Comparison of ENCODE assay signal across 9 cellular contexts in genomic region chr14:104689620-104690265, GRCh38. TPM values are rescaled to one million over a fixed set of nuclear protein-coding genes. Genes with fewer than 3 reads are reported as not detected.
DNase-seq lines count a peak whose midpoint lies in the region; ATAC-seq, FAIRE-seq and TF ChIP-seq lines count a peak whose summit lies in the region.
"Had no signal": no experiment of that assay in that cellular context is flagged by ENCODE, and none has a peak within 500 bp of the region (broad histone marks: within the 10 kb centered on the region; RNA-seq: fewer than 3 reads in every experiment).

No MANE protein-coding gene starts in this region.

- no peak for FAIRE-seq in small intestine (lab: Jason Lieb, UNC)
- FAIRE-seq: islet of Langerhans had no signal

- peak; percentile 48 to 54 for DNase-seq in activated T-cell treated with anti-CD3 and anti-CD28 coated beads, Interleukin-2, amount 50 U/mL, for 48 hours
- DNase-seq in right atrium auricular region (ENCODE audit: low spot score) = no peak
- peak; percentile 10 for DNase-seq in small intestine
- DNase-seq in GM13977 (ENCODE audit: low spot score) = no peak
- no peak for DNase-seq in GOT3 (lab: John Stamatoyannopoulos, UW)

- WGBS in small intestine, 3 donors = 0% methylated on average over 30 to 69 of the region's 69 CpGs

- TF ChIP-seq CTCF in 22Rv1 (IDR thresholded peaks at IDR 0.05) (no peak), right atrium auricular region (IDR thresholded peaks at IDR 0.05) (no peak), GM13977 (IDR thresholded peaks at IDR 0.05; ENCODE audit: extremely low read depth, insufficient read depth, missing control alignments) (no peak)

- in situ Hi-C loops in GM13977 (cut with MboI; ENCODE audit: low pct_unique_long_range_greater_than_20kb, low sequenced_read_pairs, unreplicated experiment) = no loop called here

- H3K4me3 ChIP-seq in right atrium auricular region = peak overlapping the region; percentile 86 to 98
- peak overlapping the region; percentile 84 to 96 for H3K4me3 ChIP-seq in small intestine (ENCODE audit: low read depth in 1 of 2, low read length in 2 of 2)

- H3K27me3 ChIP-seq in right atrium auricular region = no peaks in the 10 kb centered on the region
- no peaks in the 10 kb centered on the region for H3K27me3 ChIP-seq in small intestine (ENCODE audit: control insufficient read depth in 2 of 2, insufficient read depth in 2 of 2, low read length in 2 of 2)

- ATAC-seq in GM21619 (IDR thresholded peaks at IDR 0.05; ENCODE audit: unreplicated experiment) (peak; percentile 20), GM21825 (IDR thresholded peaks at IDR 0.05; ENCODE audit: unreplicated experiment) (no peak)

- no peaks in the 10 kb centered on the region for H3K36me3 ChIP-seq in right atrium auricular region
- H3K36me3 ChIP-seq in small intestine (ENCODE audit: control insufficient read depth in 2 of 2, insufficient read depth in 2 of 2, low read length in 2 of 2) = no peaks in the 10 kb centered on the region

- H3K27ac ChIP-seq in 22Rv1 (peak overlapping the region; percentile 76), right atrium auricular region (peak overlapping the region; percentile 84 to 91), small intestine (ENCODE audit: low read depth in 1 of 2, low read length in 1 of 2) (peak overlapping the region; percentile 89 to 94)

- H3K4me1 ChIP-seq in right atrium auricular region = peaks cover 0 to 74% of the 10 kb centered on the region in 2 donors
- H3K4me1 ChIP-seq in small intestine (ENCODE audit: control insufficient read depth in 2 of 2, insufficient read depth in 1 of 2, low read depth in 1 of 2, low read length in 1 of 2) = peaks cover 2 to 3% of the 10 kb centered on the region in 2 donors

- no peaks in the 10 kb centered on the region for H3K9me3 ChIP-seq in right atrium auricular region
- no peaks in the 10 kb centered on the region for H3K9me3 ChIP-seq in small intestine (ENCODE audit: control insufficient read depth, low read depth)

RNA-seq across cellular contexts. Expression of gene INF2, which starts 0.3 kb away (rescaled TPM):
- 10 to 100 TPM; 21.9 to 43.5 TPM for total RNA-seq in right atrium auricular region
- polyA plus RNA-seq in small intestine = 100 to 1,000 TPM in 2 of 3 donors, 10 to 100 TPM in 1; 76.6 to 364 (median 317) TPM

RNA-seq across cellular contexts. Expression of gene ADSS1, which starts 34.3 kb away (rescaled TPM):
- 100 to 1,000 TPM; 113 to 158 TPM for total RNA-seq in right atrium auricular region
- polyA plus RNA-seq in small intestine = 10 to 100 TPM in 1 of 3 donors, 1 to 10 TPM in 2; 3.6 to 12.7 (median 6.0) TPM

Comparison
In these comparisons a context has a peak if more than half of its experiments do, and no peak if none do; other contexts are left out.
1. DNase-seq: peak in activated T-cell treated with anti-CD3 and anti-CD28 coated beads, Interleukin-2, amount 50 U/mL, for 48 hours (2 of 2) and small intestine (single experiment); none in right atrium auricular region (single experiment), GM13977 (single experiment) and GOT3 (single experiment).
2. Peak in every context shown above with its lines, with median percentiles within 50 percentile points of each other: H3K27ac ChIP-seq.